Comparison of ENCODE assay signal across 23 cellular contexts in the genomic region with DNA sequence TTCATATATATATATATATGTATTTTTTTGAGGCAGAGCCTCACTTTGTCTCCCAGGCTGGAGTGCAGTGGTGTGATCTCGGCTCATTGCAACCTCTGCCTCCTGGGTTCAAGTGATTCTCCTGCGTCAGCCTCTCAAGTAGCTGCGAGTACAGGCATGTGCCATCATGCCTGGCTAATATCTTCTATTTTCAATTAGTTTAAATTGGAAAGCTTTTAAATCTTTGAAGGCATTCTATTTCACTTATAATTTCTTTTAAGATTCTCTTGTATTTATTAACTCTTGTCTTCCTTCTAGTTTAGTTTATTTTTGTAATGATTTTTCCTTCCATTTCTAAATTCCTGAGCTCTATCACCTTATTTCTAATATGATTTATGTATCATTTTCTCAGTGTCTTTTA.
DNase-seq lines count a peak whose midpoint lies in the region; ATAC-seq, FAIRE-seq and TF ChIP-seq lines count a peak whose summit lies in the region.
"Had no signal": no experiment of that assay in that cellular context is flagged by ENCODE, and none has a peak within 500 bp of the region (broad histone marks: within the 10 kb centered on the region; RNA-seq: fewer than 3 reads in every experiment).

No MANE protein-coding gene starts in this region.

- H2AFZ ChIP-seq in smooth muscle cell (ENCODE audit: low read depth), result no peak overlapping the region
- H2AFZ ChIP-seq: GM23338 had no signal

- H3K79me2 ChIP-seq in smooth muscle cell (ENCODE audit: low read depth), result peaks cover 100% of the 10 kb centered on the region

- no peak overlapping the region for H3K4me3 ChIP-seq in smooth muscle cell
- H3K4me3 ChIP-seq: GM23338 had no signal

- peaks cover 4% of the 10 kb centered on the region for H3K36me3 ChIP-seq in smooth muscle cell (ENCODE audit: low read depth)

- no peak overlapping the region for H3K4me2 ChIP-seq in smooth muscle cell
- H3K4me2 ChIP-seq: GM23338 had no signal

- H3K4me1 ChIP-seq in foreskin keratinocyte (peaks cover 26% of the 10 kb centered on the region), smooth muscle cell (ENCODE audit: low read depth) (peaks cover 11% of the 10 kb centered on the region)
- H3K4me1 ChIP-seq: Caco-2 had no signal

- ATAC-seq in foreskin keratinocyte, result no peak
- ATAC-seq: GM23338, SK-N-SH treated with all-trans-retinoic acid at 6 μM for 48 hours had no signal

- no peak overlapping the region for H3K9ac ChIP-seq in smooth muscle cell (ENCODE audit: low read depth)

- H3K27me3 ChIP-seq in foreskin keratinocyte (no peaks in the 10 kb centered on the region), smooth muscle cell (ENCODE audit: low read depth) (no peaks in the 10 kb centered on the region)

- peaks cover 5% of the 10 kb centered on the region for H4K20me1 ChIP-seq in smooth muscle cell (ENCODE audit: low read depth)

- TF ChIP-seq CTCF in foreskin keratinocyte (conservative IDR thresholded peaks at IDR 0.05) (no peak), smooth muscle cell (IDR thresholded peaks at IDR 0.05; ENCODE audit: borderline replicate concordance, insufficient read depth, poor library complexity, severe bottlenecking) (no peak)

- H3K9me3 ChIP-seq in smooth muscle cell (replicated peaks; ENCODE audit: low read depth), result no peaks in the 10 kb centered on the region
- H3K9me3 ChIP-seq: Caco-2 had no signal

- 85% methylated on average over 3 of the region's 3 CpGs for WGBS in smooth muscle cell (ENCODE audit: low lambda C conversion rate)

- peaks cover 21% of the 10 kb centered on the region for H3F3A ChIP-seq in smooth muscle cell (ENCODE audit: low read depth)

- peak overlapping the region; percentile 73 for H3K27ac ChIP-seq in foreskin keratinocyte
- H3K27ac ChIP-seq in smooth muscle cell (ENCODE audit: low read depth), result peak overlapping the region; percentile 46

- FAIRE-seq in TTC549 (lab: Jason Lieb, UNC), result peak; percentile 15
- FAIRE-seq: GM12891, GM18507 had no signal

- DNase-seq in DMS79 treated with DMSO at 0.1 percent for 48 hours (lab: John Stamatoyannopoulos, UW) (peak; percentile 47), foreskin keratinocyte (peak in 1 of 2 donors; percentile 62), smooth muscle cell (lab: John Stamatoyannopoulos, UW; ENCODE audit: unreplicated experiment) (no peak), germinal center (ENCODE audit: low spot score) (no peak), NCI-H2029 (lab: John Stamatoyannopoulos, UW) (no peak)
- DNase-seq in activated naive CD4-positive, alpha-beta T cell (lab: John Stamatoyannopoulos, UW), result no peak
- DNase-seq: Caco-2; CD4-positive, CD25-positive, alpha-beta regulatory T cell; DMS153; EL; HCEC 1CT; NCI-H1105 treated with DMSO at 0.1 percent for 48 hours; NCI-H1694; NCI-H2107; NCI-H226; NCI-H524; RPMI8226; SIG-M5 had no signal
